Comparison of ENCODE assay signal across 8 cellular contexts in genomic region chr6:150667977-150668716, GRCh38.
DNase-seq lines count a peak whose midpoint lies in the region; ATAC-seq and TF ChIP-seq lines count a peak whose summit lies in the region.

No MANE protein-coding gene starts in this region.

- TF ChIP-seq CTCF in activated B cell treated with CpG ODN at 0.5 μM for 24 hours (IDR thresholded peaks at IDR 0.05) (no peak), parathyroid adenoma (IDR thresholded peaks at IDR 0.05) (peak; percentile 44)

- peak overlapping the region; percentile 44 for H3K4me2 ChIP-seq in parathyroid adenoma (ENCODE audit: low read length)

- ATAC-seq in HG02973 (IDR thresholded peaks at IDR 0.05; ENCODE audit: unreplicated experiment) (peak; percentile 60), activated B cell treated with CpG ODN at 0.5 μM for 24 hours (ENCODE audit: low read depth) (no peak), HG03097 (IDR thresholded peaks at IDR 0.05; ENCODE audit: low FRiP score, unreplicated experiment) (no peak)

- H3K4me1 Mint-ChIP-seq in activated B cell treated with CpG ODN at 0.5 μM for 24 hours: peaks cover 61% of the 10 kb centered on the region

- peak overlapping the region; percentile 55 for H3K27ac ChIP-seq in parathyroid adenoma

- no peaks in the 10 kb centered on the region for H3K27me3 ChIP-seq in parathyroid adenoma (ENCODE audit: control insufficient read depth, insufficient read depth, low read length)

- CTCF ChIA-PET in activated B cell treated with CpG ODN at 0.5 μM for 24 hours (lab: Charles Lee): interaction anchor here (1.3 kb wide), 1 partner anchor 11 kb away, joined by 3 read pairs; no protein-coding TSS in a partner anchor

- no peak overlapping the region for H3K4me3 ChIP-seq in parathyroid adenoma (ENCODE audit: low read depth, low read length)

- no peaks in the 10 kb centered on the region for H3K36me3 ChIP-seq in parathyroid adenoma (ENCODE audit: control insufficient read depth, insufficient read depth, low read length)

- peaks cover 28% of the 10 kb centered on the region for H3K4me1 ChIP-seq in parathyroid adenoma

- peaks cover 48% of the 10 kb centered on the region for H3K79me2 ChIP-seq in parathyroid adenoma

- no peaks in the 10 kb centered on the region for H3K9me3 Mint-ChIP-seq in activated B cell treated with CpG ODN at 0.5 μM for 24 hours

- intact Hi-C loops in activated B cell treated with CpG ODN at 0.5 μM for 24 hours (cut with micrococcal nuclease): no loop called here

- peak overlapping the region; percentile 71 for H3K27ac Mint-ChIP-seq in activated B cell treated with CpG ODN at 0.5 μM for 24 hours

- H3K27me3 Mint-ChIP-seq in activated B cell treated with CpG ODN at 0.5 μM for 24 hours: no peaks in the 10 kb centered on the region

- no peak overlapping the region for H3K4me3 Mint-ChIP-seq in activated B cell treated with CpG ODN at 0.5 μM for 24 hours

- POLR2A ChIA-PET in activated B cell treated with CpG ODN at 0.5 μM for 24 hours (lab: Charles Lee): interaction anchor here (0.6 to 1.1 kb wide), 2 partner anchors 68 to 69 kb away, joined by 3 to 7 read pairs; no protein-coding TSS in a partner anchor

- H3K9me3 ChIP-seq in parathyroid adenoma (ENCODE audit: control insufficient read depth, low read length): no peaks in the 10 kb centered on the region

- H3K36me3 Mint-ChIP-seq in activated B cell treated with CpG ODN at 0.5 μM for 24 hours (ENCODE audit: low read depth): peaks cover 62% of the 10 kb centered on the region

- H3K9ac ChIP-seq in parathyroid adenoma: no peak overlapping the region

- no peak overlapping the region for H2AFZ ChIP-seq in parathyroid adenoma

- DNase-seq in AG08396 (ENCODE audit: low spot score) (peak; percentile 67), activated B cell treated with CpG ODN at 0.5 μM for 24 hours (no peak), glomerular endothelial cell (ENCODE audit: extremely low read depth, low read depth, low spot score) (peak; percentile 89), NCI-H1694 (lab: John Stamatoyannopoulos, UW) (no peak)
- no peak for DNase-seq in NK-92 treated with Interleukin-12 subunit alpha and Interleukin-12 subunit beta, amount 100 ng/mL, for 24 hours (lab: John Stamatoyannopoulos, UW)

Comparison
In these comparisons a context has a peak if more than half of its experiments do, and no peak if none do; other contexts are left out.
1. DNase-seq: peak in AG08396 (single experiment) and glomerular endothelial cell (single experiment); none in activated B cell treated with CpG ODN at 0.5 μM for 24 hours (single experiment), NK-92 treated with Interleukin-12 subunit alpha and Interleukin-12 subunit beta, amount 100 ng/mL, for 24 hours (single experiment) and NCI-H1694 (single experiment).